In genomic region chr19:3516675-3517207, GRCh38 we compare ENCODE assay signal across 12 cellular contexts. TPM values are rescaled to one million over a fixed set of nuclear protein-coding genes. Genes with fewer than 3 reads are reported as not detected.
DNase-seq lines count a peak whose midpoint lies in the region; ATAC-seq lines count a peak whose summit lies in the region.
"Had no signal": no experiment of that assay in that cellular context is flagged by ENCODE, and none has a peak within 500 bp of the region (broad histone marks: within the 10 kb centered on the region; RNA-seq: fewer than 3 reads in every experiment).

No MANE protein-coding gene starts in this region.

- peaks cover 0 to 2% of the 10 kb centered on the region in 2 donors for H3K9me3 Mint-ChIP-seq in stimulated activated naive B cell treated with anti-CD40 and anti-IgM and Interleukin-4, amounts not matched to agents 10 μg/mL and 1 μg/mL and 100 μg/mL, for 72 hours
- H3K9me3 Mint-ChIP-seq: dendritic cell treated with granulocyte-macrophage colony-stimulating factor and Interleukin-4, amounts not matched to agents 40 ng/mL and 50 ng/mL, for 4 days had no signal

- DNase-seq in activated gamma-delta T cell treated with Interleukin-2 at 50 U/mL for 16 hours: peak; percentile 51
- DNase-seq in activated gamma-delta T cell (lab: John Stamatoyannopoulos, UW): no peak
- peak; percentile 72 for DNase-seq in NCI-H2107 treated with DMSO at 0.1 percent for 48 hours (lab: John Stamatoyannopoulos, UW; ENCODE audit: unreplicated experiment)
- DNase-seq in astrocyte of the hippocampus (ENCODE audit: low read depth, low spot score): peak; percentile 27
- DNase-seq in stimulated activated naive B cell treated with anti-CD40 and anti-IgM and Interleukin-4, amounts not matched to agents 10 μg/mL and 1 μg/mL and 100 μg/mL, for 72 hours: peak; percentile 73
- DNase-seq in Right ventricle myocardium inferior (ENCODE audit: missing footprints): no peak
- DNase-seq: activated CD4-positive, CD25-positive, alpha-beta regulatory T cell; lower lobe of right lung had no signal

- H3K36me3 Mint-ChIP-seq in stimulated activated naive B cell treated with anti-CD40 and anti-IgM and Interleukin-4, amounts not matched to agents 10 μg/mL and 1 μg/mL and 100 μg/mL, for 72 hours: peaks cover 14 to 16% of the 10 kb centered on the region in 2 donors

- peak overlapping the region; percentile 55 to 63 for H3K4me3 Mint-ChIP-seq in stimulated activated naive B cell treated with anti-CD40 and anti-IgM and Interleukin-4, amounts not matched to agents 10 μg/mL and 1 μg/mL and 100 μg/mL, for 72 hours
- H3K4me3 Mint-ChIP-seq: dendritic cell treated with granulocyte-macrophage colony-stimulating factor and Interleukin-4, amounts not matched to agents 40 ng/mL and 50 ng/mL, for 4 days had no signal

- intact Hi-C loops in Right ventricle myocardium inferior (cut with DNase I): no loop called here

- peak; percentile 94 to 98 for ATAC-seq in stimulated activated naive B cell treated with anti-CD40 and anti-IgM and Interleukin-4, amounts not matched to agents 10 μg/mL and 1 μg/mL and 100 μg/mL, for 72 hours (replicated peaks)
- ATAC-seq in Right ventricle myocardium inferior (no peak), GM21576 (IDR thresholded peaks at IDR 0.05; ENCODE audit: unreplicated experiment) (no peak), GM18861 (IDR thresholded peaks at IDR 0.05; ENCODE audit: unreplicated experiment) (no peak)
- ATAC-seq: lower lobe of right lung had no signal

- H3K27ac Mint-ChIP-seq in stimulated activated naive B cell treated with anti-CD40 and anti-IgM and Interleukin-4, amounts not matched to agents 10 μg/mL and 1 μg/mL and 100 μg/mL, for 72 hours: peak overlapping the region; percentile 96
- H3K27ac Mint-ChIP-seq: dendritic cell treated with granulocyte-macrophage colony-stimulating factor and Interleukin-4, amounts not matched to agents 40 ng/mL and 50 ng/mL, for 4 days had no signal

- no peaks in the 10 kb centered on the region for H3K27me3 Mint-ChIP-seq in stimulated activated naive B cell treated with anti-CD40 and anti-IgM and Interleukin-4, amounts not matched to agents 10 μg/mL and 1 μg/mL and 100 μg/mL, for 72 hours
- H3K27me3 Mint-ChIP-seq: dendritic cell treated with granulocyte-macrophage colony-stimulating factor and Interleukin-4, amounts not matched to agents 40 ng/mL and 50 ng/mL, for 4 days had no signal

- peaks cover 44 to 63% of the 10 kb centered on the region in 2 donors for H3K4me1 Mint-ChIP-seq in stimulated activated naive B cell treated with anti-CD40 and anti-IgM and Interleukin-4, amounts not matched to agents 10 μg/mL and 1 μg/mL and 100 μg/mL, for 72 hours

RNA-seq across cellular contexts. Expression of gene FZR1, which starts 10.6 kb away (rescaled TPM):
- total RNA-seq in Right ventricle myocardium inferior: 19.4 TPM

RNA-seq across cellular contexts. Expression of gene DOHH, which starts 16.3 kb away (rescaled TPM):
- total RNA-seq in Right ventricle myocardium inferior: 11.1 TPM

RNA-seq across cellular contexts. Expression of gene TEKTIP1, which starts 22.2 kb away (rescaled TPM):
- total RNA-seq in Right ventricle myocardium inferior: not detected
- total RNA-seq: IMR-90 had no signal

RNA-seq across cellular contexts. Expression of gene SMIM44, which starts 33.5 kb away (rescaled TPM):
- not detected for total RNA-seq in Right ventricle myocardium inferior
- total RNA-seq: IMR-90, lower lobe of right lung had no signal

RNA-seq across cellular contexts. Expression of gene SMIM24, which starts 36.4 kb away (rescaled TPM):
- not detected for total RNA-seq in Right ventricle myocardium inferior
- total RNA-seq: IMR-90, lower lobe of right lung had no signal

Comparison
In these comparisons a context has a peak if more than half of its experiments do, and no peak if none do; other contexts are left out.
1. DNase-seq: peak in activated gamma-delta T cell treated with Interleukin-2 at 50 U/mL for 16 hours (single experiment), NCI-H2107 treated with DMSO at 0.1 percent for 48 hours (single experiment), astrocyte of the hippocampus (single experiment) and stimulated activated naive B cell treated with anti-CD40 and anti-IgM and Interleukin-4, amounts not matched to agents 10 μg/mL and 1 μg/mL and 100 μg/mL, for 72 hours (single experiment); none in activated gamma-delta T cell (single experiment) and Right ventricle myocardium inferior (single experiment).
2. ATAC-seq: peak in stimulated activated naive B cell treated with anti-CD40 and anti-IgM and Interleukin-4, amounts not matched to agents 10 μg/mL and 1 μg/mL and 100 μg/mL, for 72 hours (2 of 2); none in Right ventricle myocardium inferior (single experiment), GM21576 (single experiment) and GM18861 (single experiment).